8 cellular contexts compared by ENCODE assay signal in genomic region chr3:116000315-116000714, GRCh38.
DNase-seq lines count a peak whose midpoint lies in the region; ATAC-seq and TF ChIP-seq lines count a peak whose summit lies in the region.

No MANE protein-coding gene starts in this region.

- H3K27ac ChIP-seq in hepatocyte, result no peak overlapping the region
- H3K27ac ChIP-seq in effector memory CD4-positive, alpha-beta T cell (ENCODE audit: insufficient read depth, low read length, poor library complexity, severe bottlenecking), result no peak overlapping the region
- no peak overlapping the region for H3K27ac ChIP-seq in testis

- H3K9me3 ChIP-seq in hepatocyte (ENCODE audit: low read depth), result no peaks in the 10 kb centered on the region
- no peaks in the 10 kb centered on the region for H3K9me3 ChIP-seq in effector memory CD4-positive, alpha-beta T cell (ENCODE audit: control insufficient read depth, low read length)
- H3K9me3 ChIP-seq in testis, result no peaks in the 10 kb centered on the region

- no peaks in the 10 kb centered on the region for H3K9me3 Mint-ChIP-seq in activated T-cell treated with anti-CD3 and anti-CD28 coated beads, Interleukin-2, amount 50 U/mL, for 4 hours

- no peaks in the 10 kb centered on the region for H3K79me2 ChIP-seq in hepatocyte

- no peak overlapping the region for H2AFZ ChIP-seq in hepatocyte

- no peak overlapping the region for H3K4me3 Mint-ChIP-seq in activated T-cell treated with anti-CD3 and anti-CD28 coated beads, Interleukin-2, amount 50 U/mL, for 4 hours

- WGBS in hepatocyte (ENCODE audit: low lambda C conversion rate, missing lambda C conversion rate), result 57% methylated on average over 3 of the region's 3 CpGs
- WGBS in testis, 2 donors, result 75 to 78% methylated on average over 3 of the region's 3 CpGs

- no peaks in the 10 kb centered on the region for H3K4me1 ChIP-seq in hepatocyte (ENCODE audit: insufficient read depth)
- H3K4me1 ChIP-seq in effector memory CD4-positive, alpha-beta T cell (ENCODE audit: control insufficient read depth, insufficient read depth, low read length, poor library complexity, severe bottlenecking), result no peaks in the 10 kb centered on the region
- H3K4me1 ChIP-seq in testis, result peaks cover 7% of the 10 kb centered on the region

- no peaks in the 10 kb centered on the region for H3K9me2 ChIP-seq in hepatocyte (replicated peaks; ENCODE audit: insufficient read depth)

- H3K36me3 ChIP-seq in hepatocyte (replicated peaks; ENCODE audit: insufficient read depth, low read depth) (no peaks in the 10 kb centered on the region), testis (ENCODE audit: low read depth, missing control alignments) (no peaks in the 10 kb centered on the region)
- no peaks in the 10 kb centered on the region for H3K36me3 ChIP-seq in effector memory CD4-positive, alpha-beta T cell (ENCODE audit: control insufficient read depth, insufficient read depth, low read length)

- DNase-seq in GM12864 (ENCODE audit: low read depth), result peak; percentile 25
- DNase-seq in HFF-Myc (ENCODE audit: extremely low read depth, low read depth), result peak; percentile 94
- peak; percentile 42 for DNase-seq in NCI-H2171 (lab: John Stamatoyannopoulos, UW)
- peak; percentile 45 for DNase-seq in hepatocyte (ENCODE audit: low spot score)
- no peak for DNase-seq in effector memory CD4-positive, alpha-beta T cell
- DNase-seq in activated T-cell treated with anti-CD3 and anti-CD28 coated beads, Interleukin-2, amount 50 U/mL, for 4 hours, result no peak
- DNase-seq in NCI-H524 treated with DMSO at 0.1 percent for 48 hours (lab: John Stamatoyannopoulos, UW), result no peak
- no peak for DNase-seq in testis

- no peak overlapping the region for H3K4me3 ChIP-seq in GM12864 (ENCODE audit: low read depth, low read length)
- no peak overlapping the region for H3K4me3 ChIP-seq in HFF-Myc (replicated peaks; ENCODE audit: low read depth, low read length)
- no peak overlapping the region for H3K4me3 ChIP-seq in hepatocyte
- H3K4me3 ChIP-seq in effector memory CD4-positive, alpha-beta T cell (ENCODE audit: insufficient read depth, low read depth, low read length, poor library complexity, severe bottlenecking), result no peak overlapping the region
- H3K4me3 ChIP-seq in testis, result no peak overlapping the region

- no peak for TF ChIP-seq POLR2A in testis (IDR thresholded peaks at IDR 0.05)

- H3K27me3 ChIP-seq in hepatocyte (no peaks in the 10 kb centered on the region), testis (no peaks in the 10 kb centered on the region)
- H3K27me3 ChIP-seq in effector memory CD4-positive, alpha-beta T cell (replicated peaks; ENCODE audit: control insufficient read depth, insufficient read depth, low read length, poor library complexity, severe bottlenecking), result no peaks in the 10 kb centered on the region

- H3K4me2 ChIP-seq in hepatocyte, result no peak overlapping the region

- no peaks in the 10 kb centered on the region for H3K27me3 Mint-ChIP-seq in activated T-cell treated with anti-CD3 and anti-CD28 coated beads, Interleukin-2, amount 50 U/mL, for 4 hours (ENCODE audit: low read depth)

- no peaks in the 10 kb centered on the region for H4K20me1 ChIP-seq in hepatocyte (ENCODE audit: insufficient read depth, poor library complexity, severe bottlenecking)

- H3K4me1 Mint-ChIP-seq in activated T-cell treated with anti-CD3 and anti-CD28 coated beads, Interleukin-2, amount 50 U/mL, for 4 hours (ENCODE audit: low read depth), result no peaks in the 10 kb centered on the region

- ATAC-seq in activated T-cell treated with anti-CD3 and anti-CD28 coated beads, Interleukin-2, amount 50 U/mL, for 4 hours, result no peak

- intact Hi-C loops in testis (cut with DNase I; ENCODE audit: low total_unique reads), result no loop called here

- no peaks in the 10 kb centered on the region for H3K36me3 Mint-ChIP-seq in activated T-cell treated with anti-CD3 and anti-CD28 coated beads, Interleukin-2, amount 50 U/mL, for 4 hours (ENCODE audit: insufficient read depth)

- no peak for TF ChIP-seq CTCF in GM12864 (IDR thresholded peaks at IDR 0.05; ENCODE audit: low read depth, low read length, missing control alignments)
- TF ChIP-seq CTCF in HFF-Myc (IDR thresholded peaks at IDR 0.05; ENCODE audit: low read depth, low read length, missing control alignments), result no peak
- TF ChIP-seq CTCF in hepatocyte (IDR thresholded peaks at IDR 0.05; ENCODE audit: poor library complexity), result no peak
- no peak for TF ChIP-seq CTCF in testis (IDR thresholded peaks at IDR 0.05)

Comparison
In these comparisons a context has a peak if more than half of its experiments do, and no peak if none do; other contexts are left out.
1. DNase-seq: peak in GM12864 (single experiment), HFF-Myc (single experiment), NCI-H2171 (single experiment) and hepatocyte (single experiment); none in effector memory CD4-positive, alpha-beta T cell (0 of 3), activated T-cell treated with anti-CD3 and anti-CD28 coated beads, Interleukin-2, amount 50 U/mL, for 4 hours (single experiment), NCI-H524 treated with DMSO at 0.1 percent for 48 hours (single experiment) and testis (single experiment).